Comparison of ENCODE assay signal across 24 cellular contexts in genomic region chr1:234733427-234733826, GRCh38.
"Had no signal": no experiment of that assay in that cellular context is flagged by ENCODE, and none has a peak within 500 bp of the region (broad histone marks: within the 10 kb centered on the region; RNA-seq: fewer than 3 reads in every experiment).

No MANE protein-coding gene starts in this region.

- H3K4me3 Mint-ChIP-seq: activated CD4-positive, alpha-beta T cell treated with anti-CD3 and anti-CD28 coated beads for 36 hours; activated CD8-positive, alpha-beta T cell treated with anti-CD3 and anti-CD28 coated beads, Interleukin-2, amount 10 ng/mL, durations not matched to agents 7 days and 5 days; brain; central memory CD8-positive, alpha-beta T cell; T-cell had no signal

- H3K27me3 Mint-ChIP-seq: activated CD4-positive, alpha-beta T cell treated with anti-CD3 and anti-CD28 coated beads for 36 hours; central memory CD8-positive, alpha-beta T cell; T-cell had no signal

- H3K27ac ChIP-seq: ascending aorta, SK-N-MC, VCaP had no signal

- H3K36me3 ChIP-seq: ascending aorta had no signal

- ATAC-seq: activated CD4-positive, alpha-beta T cell treated with anti-CD3 and anti-CD28 coated beads for 36 hours; activated CD8-positive, alpha-beta T cell treated with anti-CD3 and anti-CD28 coated beads, Interleukin-2, amount 10 ng/mL, durations not matched to agents 7 days and 5 days; Right ventricle myocardium inferior; T-cell had no signal

- DNase-seq: activated CD4-positive, alpha-beta T cell treated with anti-CD3 and anti-CD28 coated beads for 36 hours; activated CD4-positive, alpha-beta T cell treated with anti-CD3 and anti-CD28 coated beads, Interleukin-2, amount 50 U/mL, for 4 hours; activated CD8-positive, alpha-beta memory T cell treated with anti-CD3 and anti-CD28 coated beads, Interleukin-2, amount 50 U/mL, for 48 hours; activated CD8-positive, alpha-beta T cell treated with anti-CD3 and anti-CD28 coated beads, Interleukin-2, amount 10 ng/mL, durations not matched to agents 7 days and 5 days; activated naive CD4-positive, alpha-beta T cell treated with Interleukin-2 at 50 U/mL for 16 hours; activated T-cell treated with anti-CD3 and anti-CD28 coated beads, Interleukin-2, amount 50 U/mL, for 1 hour; amniotic stem cell; KG1; NCI-H1092; NCI-H1417; NCI-H2029; NCI-H2107; NCI-H2171 treated with DMSO at 0.1 percent for 48 hours; NCI-H226; NCI-H526; NCI-H774; RPMI8226; T-cell had no signal

- H3K27me3 ChIP-seq: ascending aorta had no signal

- H3K9me3 ChIP-seq: ascending aorta had no signal

- H3K4me3 ChIP-seq: ascending aorta, SK-N-MC had no signal

- H3K36me3 Mint-ChIP-seq: brain, T-cell had no signal

- H3K9me3 Mint-ChIP-seq: central memory CD8-positive, alpha-beta T cell; T-cell had no signal
